9 cellular contexts compared by ENCODE assay signal in genomic region chr10:21293518-21294356, GRCh38.
A peak's percentile ranks its signal among the peaks of the same experiment; 100 is the strongest.
DNase-seq lines count a peak whose midpoint lies in the region; ATAC-seq, FAIRE-seq and TF ChIP-seq lines count a peak whose summit lies in the region.
"Had no signal": no experiment of that assay in that cellular context is flagged by ENCODE, and none has a peak within 500 bp of the region (broad histone marks: within the 10 kb centered on the region; RNA-seq: fewer than 3 reads in every experiment).

No MANE protein-coding gene starts in this region.

- TF ChIP-seq POLR2A in body of pancreas (IDR thresholded peaks at IDR 0.05), result no peak

- no peak for ATAC-seq in body of pancreas

- H3K36me3 ChIP-seq in mesodermal cell (ENCODE audit: control insufficient read depth, insufficient read depth, low read length) (no peaks in the 10 kb centered on the region), body of pancreas (replicated peaks in 1 of 2; ENCODE audit: insufficient read depth in 1 of 2, low read depth in 2 of 2) (no peaks in the 10 kb centered on the region)

- WGBS in mesodermal cell (ENCODE audit: insufficient coverage in 2 of 2), 2 experiments, result 4 to 6% methylated on average over 3 to 5 of the region's 9 CpGs
- WGBS in body of pancreas, 2 donors, result 49 to 55% methylated on average over 9 of the region's 9 CpGs

- no peaks in the 10 kb centered on the region for H3K27me3 ChIP-seq in body of pancreas

- intact Hi-C loops in body of pancreas (cut with DNase I), result no loop called here

- DNase-seq in Caki2 (ENCODE audit: low read depth) (peak; percentile 92), NCI-H146 treated with DMSO at 0.1 percent for 48 hours (lab: John Stamatoyannopoulos, UW; ENCODE audit: unreplicated experiment) (peak; percentile 21), choroid plexus epithelial cell (ENCODE audit: low read depth) (peak; percentile 67), NCI-H446 treated with DMSO at 0.1 percent for 48 hours (lab: John Stamatoyannopoulos, UW) (no peak), body of pancreas (no peak), frontal cortex (ENCODE audit: low spot score in 2 of 2) (no peak)
- no peak for DNase-seq in effector CD8-positive, alpha-beta T cell (lab: John Stamatoyannopoulos, UW)
- DNase-seq: CD4-positive, alpha-beta T cell had no signal

- H3K4me3 ChIP-seq in choroid plexus epithelial cell (ENCODE audit: low read depth, low read length), result peak overlapping the region; percentile 35
- H3K4me3 ChIP-seq in mesodermal cell (ENCODE audit: extremely low read depth, insufficient read depth, low read length, poor library complexity, severe bottlenecking), result peak overlapping the region; percentile 23
- no peak overlapping the region for H3K4me3 ChIP-seq in body of pancreas

- in situ Hi-C loops in Caki2 (cut with HindIII; ENCODE audit: low pct_unique_long_range_greater_than_20kb, low sequenced_read_pairs), result no loop called here

- FAIRE-seq in frontal cortex (lab: Jason Lieb, UNC), result no peak

- H3K9me3 ChIP-seq in mesodermal cell (ENCODE audit: control insufficient read depth, low read length) (no peaks in the 10 kb centered on the region), body of pancreas (no peaks in the 10 kb centered on the region)

- peak overlapping the region; percentile 93 for H3K27ac ChIP-seq in mesodermal cell (ENCODE audit: low read depth, low read length, severe bottlenecking)
- no peak overlapping the region for H3K27ac ChIP-seq in body of pancreas

- H3K4me1 ChIP-seq in mesodermal cell (ENCODE audit: control insufficient read depth, insufficient read depth, low read length, poor library complexity, severe bottlenecking), result peaks cover 28% of the 10 kb centered on the region
- H3K4me1 ChIP-seq in body of pancreas, result no peaks in the 10 kb centered on the region

- TF ChIP-seq CTCF in choroid plexus epithelial cell (conservative IDR thresholded peaks at IDR 0.05; ENCODE audit: low read depth, low read length) (no peak), body of pancreas (IDR thresholded peaks at IDR 0.05) (no peak)

Comparison
In these comparisons a context has a peak if more than half of its experiments do, and no peak if none do; other contexts are left out.
1. DNase-seq: peak in Caki2 (single experiment), NCI-H146 treated with DMSO at 0.1 percent for 48 hours (single experiment) and choroid plexus epithelial cell (single experiment); none in effector CD8-positive, alpha-beta T cell (single experiment), NCI-H446 treated with DMSO at 0.1 percent for 48 hours (single experiment), body of pancreas (0 of 4) and frontal cortex (0 of 2).
2. H3K4me3 ChIP-seq: peak in choroid plexus epithelial cell (single experiment) and mesodermal cell (single experiment); none in body of pancreas (0 of 2).